Comparison of ENCODE assay signal across 8 cellular contexts in the genomic region with DNA sequence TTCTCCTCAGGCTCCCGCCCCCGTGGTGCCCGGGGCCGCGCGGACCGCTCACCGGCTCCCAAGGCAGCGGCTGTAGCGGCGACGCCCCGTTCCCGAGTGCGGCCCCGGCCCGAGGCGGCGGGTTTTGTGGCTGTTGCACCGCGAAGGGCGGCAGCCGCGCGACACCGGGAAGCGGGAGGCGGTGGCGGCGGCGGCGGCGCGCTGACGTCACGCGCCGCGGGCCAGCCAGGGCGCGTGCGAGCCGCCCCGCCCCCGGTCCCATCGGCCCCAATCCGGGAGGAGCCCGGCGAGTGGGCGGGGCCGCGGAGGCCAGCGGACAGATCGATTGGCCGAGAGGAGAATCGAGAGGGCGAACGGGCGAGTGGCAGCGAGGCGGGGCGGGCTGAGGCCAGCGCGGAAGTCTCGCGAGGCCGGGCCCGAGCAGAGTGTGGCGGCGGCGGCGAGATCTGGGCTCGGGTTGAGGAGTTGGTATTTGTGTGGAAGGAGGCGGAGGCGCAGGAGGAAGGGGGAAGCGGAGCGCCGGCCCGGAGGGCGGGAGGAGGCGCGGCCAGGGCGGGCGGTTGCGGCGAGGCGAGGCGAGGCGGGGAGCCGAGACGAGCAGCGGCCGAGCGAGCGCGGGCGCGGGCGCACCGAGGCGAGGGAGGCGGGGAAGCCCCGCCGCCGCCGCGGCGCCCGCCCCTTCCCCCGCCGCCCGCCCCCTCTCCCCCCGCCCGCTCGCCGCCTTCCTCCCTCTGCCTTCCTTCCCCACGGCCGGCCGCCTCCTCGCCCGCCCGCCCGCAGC. TPM values are rescaled to one million over a fixed set of nuclear protein-coding genes. Genes with fewer than 3 reads are reported as not detected.
A peak's percentile ranks its signal among the peaks of the same experiment; 100 is the strongest.
DNase-seq lines count a peak whose midpoint lies in the region; ATAC-seq and TF ChIP-seq lines count a peak whose summit lies in the region.

TSS of gene YY1 (plus strand) at position 726 of the 781 bp plus-strand sequence. CDS start 101 bp downstream, outside the sequence.

- H3K36me3 ChIP-seq in osteoblast (ENCODE audit: insufficient read depth, low read length) (no peaks in the 10 kb centered on the region), testis (ENCODE audit: low read depth, missing control alignments) (no peaks in the 10 kb centered on the region)

- H3K27ac ChIP-seq in osteoblast (ENCODE audit: low read depth, low read length) (peak within 1 kb of the TSS; percentile 91), testis (peak within 1 kb of the TSS; percentile 99)

- H3K9me3 ChIP-seq in osteoblast (ENCODE audit: low read depth, low read length): no peaks in the 10 kb centered on the region
- no peaks in the 10 kb centered on the region for H3K9me3 ChIP-seq in testis

- DNase-seq in NCI-H1105 (lab: John Stamatoyannopoulos, UW) (peak; percentile 99), SKM-1 (lab: John Stamatoyannopoulos, UW; ENCODE audit: unreplicated experiment) (peak; percentile 76), glomerular endothelial cell (ENCODE audit: extremely low read depth, low read depth, low spot score) (peak; percentile 41), osteoblast (ENCODE audit: insufficient read length, low spot score, missing footprints) (peak; percentile 100), testis (peak; percentile 98)
- DNase-seq in activated naive CD4-positive, alpha-beta T cell treated with anti-CD3 and anti-CD28 coated beads, Interleukin-2, amount 50 U/mL, for 72 hours (ENCODE audit: low spot score in 2 of 2): peak; percentile 100

- peak within 1 kb of the TSS; percentile 97 for H3K4me2 ChIP-seq in osteoblast (ENCODE audit: insufficient read depth, low read length)

- H2AFZ ChIP-seq in osteoblast (ENCODE audit: low read length): peak within 1 kb of the TSS; percentile 65

- H3K27ac Mint-ChIP-seq in activated naive CD4-positive, alpha-beta T cell treated with anti-CD3 and anti-CD28 coated beads, Interleukin-2, amount 50 U/mL, for 72 hours: peak within 1 kb of the TSS; percentile 95 to 99

- peaks cover 45% of the 10 kb centered on the region for H4K20me1 ChIP-seq in osteoblast (ENCODE audit: insufficient read depth, low read length)

- H3K36me3 Mint-ChIP-seq in activated naive CD4-positive, alpha-beta T cell treated with anti-CD3 and anti-CD28 coated beads, Interleukin-2, amount 50 U/mL, for 72 hours: peaks cover 32 to 56% of the 10 kb centered on the region in 2 donors

- H3K4me3 ChIP-seq in osteoblast (ENCODE audit: insufficient read depth, low read length) (peak within 1 kb of the TSS; percentile 95), testis (peak within 1 kb of the TSS; percentile 99 to 100)

- intact Hi-C loops in testis (cut with DNase I; ENCODE audit: low total_unique reads): no loop called here

- peaks cover 83% of the 10 kb centered on the region for H3K79me2 ChIP-seq in osteoblast (ENCODE audit: insufficient read depth, low read length)

- peaks cover 24% of the 10 kb centered on the region for H3K4me1 ChIP-seq in osteoblast (ENCODE audit: insufficient read depth, low read length)
- peaks cover 22% of the 10 kb centered on the region for H3K4me1 ChIP-seq in testis

- no peaks in the 10 kb centered on the region for H3K9me3 Mint-ChIP-seq in activated naive CD4-positive, alpha-beta T cell treated with anti-CD3 and anti-CD28 coated beads, Interleukin-2, amount 50 U/mL, for 72 hours

- TF ChIP-seq CTCF in osteoblast (IDR thresholded peaks at IDR 0.05; ENCODE audit: extremely low read depth, low read depth, low read length) (no peak), testis (IDR thresholded peaks at IDR 0.05) (no peak)

- WGBS in testis, 2 donors: 0% methylated on average over 40 to 56 of the region's 123 CpGs

- peak; percentile 83 for ATAC-seq in HG02642 (IDR thresholded peaks at IDR 0.05; ENCODE audit: poor library complexity, unreplicated experiment)
- ATAC-seq in activated naive CD4-positive, alpha-beta T cell treated with anti-CD3 and anti-CD28 coated beads, Interleukin-2, amount 50 U/mL, for 72 hours: peak; percentile 89

- TF ChIP-seq POLR2A in GM10847 (IDR thresholded peaks at IDR 0.05; ENCODE audit: extremely low read depth, insufficient read length) (peak; percentile 39), testis (IDR thresholded peaks at IDR 0.05) (no peak)

- H3K27me3 ChIP-seq in osteoblast (ENCODE audit: insufficient read depth, low read length) (no peaks in the 10 kb centered on the region), testis (no peaks in the 10 kb centered on the region)

RNA-seq across cellular contexts. Expression of gene YY1, which starts in this region (rescaled TPM):
- total RNA-seq in activated naive CD4-positive, alpha-beta T cell treated with anti-CD3 and anti-CD28 coated beads, Interleukin-2, amount 50 U/mL, for 72 hours: 100 to 1,000 TPM in 1 of 2 donors, 10 to 100 TPM in 1; 87.8 to 120 TPM
- total RNA-seq in glomerular endothelial cell (37.6 and 47.5 TPM in 2 replicates), osteoblast (45.2 and 47.1 TPM in 2 replicates), testis (10 to 100 TPM; 58.1 to 68.2 TPM)
- polyA plus RNA-seq in testis (ENCODE audit: insufficient read depth, low read depth, low replicate concordance): 74.2 TPM

Comparison
In these comparisons a context has a peak if more than half of its experiments do, and no peak if none do; other contexts are left out.
1. Peak in every context shown above with its lines: DNase-seq, ATAC-seq, H3K4me3 ChIP-seq and H3K27ac ChIP-seq.
2. DNase-seq: peak in every context shown above with its lines; median percentile 100 in activated naive CD4-positive, alpha-beta T cell treated with anti-CD3 and anti-CD28 coated beads, Interleukin-2, amount 50 U/mL, for 72 hours; 100 in osteoblast; 99 in NCI-H1105; 98 in testis; 76 in SKM-1; 41 in glomerular endothelial cell.